In genomic region chr5:140261403-140262171, GRCh38 we compare ENCODE assay signal across 8 cellular contexts. TPM values are rescaled to one million over a fixed set of nuclear protein-coding genes. Genes with fewer than 3 reads are reported as not detected.
A peak's percentile ranks its signal among the peaks of the same experiment; 100 is the strongest.
DNase-seq lines count a peak whose midpoint lies in the region; ATAC-seq and TF ChIP-seq lines count a peak whose summit lies in the region.

No MANE protein-coding gene starts in this region.

- peaks cover 78% of the 10 kb centered on the region for H3K4me1 ChIP-seq in left ventricle myocardium inferior

- no peaks in the 10 kb centered on the region for H3K9me3 ChIP-seq in left ventricle myocardium inferior (replicated peaks)

- peak overlapping the region; percentile 38 for H3K4me3 ChIP-seq in left ventricle myocardium inferior

- H3K36me3 ChIP-seq in left ventricle myocardium inferior, result peaks cover 8% of the 10 kb centered on the region

- no peaks in the 10 kb centered on the region for H3K27me3 ChIP-seq in left ventricle myocardium inferior (ENCODE audit: low read depth)

- peak; percentile 92 for DNase-seq in EL
- peak; percentile 18 for DNase-seq in NCI-H146 treated with DMSO at 0.1 percent for 48 hours (lab: John Stamatoyannopoulos, UW; ENCODE audit: unreplicated experiment)
- peak; percentile 69 for DNase-seq in left ventricle myocardium inferior
- DNase-seq in sciatic nerve (ENCODE audit: low spot score), result no peak
- DNase-seq in posterior vena cava (ENCODE audit: low spot score), result no peak
- DNase-seq in GM13977 (ENCODE audit: low spot score), result no peak

- H3K27ac ChIP-seq in angular gyrus (ENCODE audit: low read depth, low read length) (peak overlapping the region; percentile 57), left ventricle myocardium inferior (replicated peaks) (peak overlapping the region; percentile 85)

- intact Hi-C loops in left ventricle myocardium inferior (cut with micrococcal nuclease) (no loop called here), sciatic nerve (cut with DNase I) (no loop called here), posterior vena cava (cut with DNase I) (loop anchor here in 1 of 2 donors (1.0 kb wide), 1 partner anchor 9 kb away; no protein-coding TSS in a partner anchor)

- in situ Hi-C loops in GM13977 (cut with MboI; ENCODE audit: low pct_unique_long_range_greater_than_20kb, low sequenced_read_pairs, unreplicated experiment), result no loop called here

- peak; percentile 20 for TF ChIP-seq CTCF in left ventricle myocardium inferior (IDR thresholded peaks at IDR 0.05; ENCODE audit: borderline replicate concordance)
- TF ChIP-seq CTCF in GM13977 (IDR thresholded peaks at IDR 0.05; ENCODE audit: extremely low read depth, insufficient read depth, missing control alignments), result no peak

- ATAC-seq in sciatic nerve (peak; percentile 96), HG03095 (IDR thresholded peaks at IDR 0.05; ENCODE audit: unreplicated experiment) (no peak)

RNA-seq across cellular contexts. Expression of gene PFDN1, which starts 41.3 kb away (rescaled TPM):
- total RNA-seq in left ventricle myocardium inferior (68.7 TPM), sciatic nerve (42.7 TPM), posterior vena cava (10 to 100 TPM; 38.2 to 46.2 TPM)

Comparison
In these comparisons a context has a peak if more than half of its experiments do, and no peak if none do; other contexts are left out.
1. DNase-seq: peak in EL (single experiment), NCI-H146 treated with DMSO at 0.1 percent for 48 hours (single experiment) and left ventricle myocardium inferior (single experiment); none in sciatic nerve (single experiment), posterior vena cava (single experiment) and GM13977 (single experiment).